ENCODE assay signal across 8 cellular contexts in genomic region chr18:79987566-79987965, GRCh38. TPM values are rescaled to one million over a fixed set of nuclear protein-coding genes. Genes with fewer than 3 reads are reported as not detected.
DNase-seq lines count a peak whose midpoint lies in the region; ATAC-seq and TF ChIP-seq lines count a peak whose summit lies in the region.

No MANE protein-coding gene starts in this region.

- DNase-seq in SJSA1 (ENCODE audit: low read depth in 1 of 2, low spot score in 2 of 2) (no peak), fibroblast of peridontal ligament (ENCODE audit: extremely low read depth) (peak; percentile 21), retinal pigment epithelial cell (ENCODE audit: low read depth) (no peak), HK-2 (ENCODE audit: unreplicated experiment) (no peak), amniotic stem cell (lab: John Stamatoyannopoulos, UW) (no peak), H4 (ENCODE audit: low spot score) (no peak)

- no peaks in the 10 kb centered on the region for H3K27me3 ChIP-seq in SJSA1 (replicated peaks)

- H3K9me3 ChIP-seq in SJSA1 (replicated peaks): no peaks in the 10 kb centered on the region

- peaks cover 33% of the 10 kb centered on the region for H3K36me3 ChIP-seq in SJSA1

- TF ChIP-seq CTCF in retinal pigment epithelial cell (conservative IDR thresholded peaks at IDR 0.05; ENCODE audit: low read depth, low read length): no peak

- peak overlapping the region; percentile 97 for H3K4me3 ChIP-seq in GM08714 (ENCODE audit: low read length)
- H3K4me3 ChIP-seq in SJSA1: peak overlapping the region; percentile 79
- peak overlapping the region; percentile 86 for H3K4me3 ChIP-seq in retinal pigment epithelial cell (ENCODE audit: low read length)

- no peak for ATAC-seq in GM19351 (IDR thresholded peaks at IDR 0.05; ENCODE audit: unreplicated experiment)

- peak overlapping the region; percentile 85 for H3K27ac ChIP-seq in SJSA1

- H3K4me1 ChIP-seq in SJSA1 (replicated peaks): peaks cover 8% of the 10 kb centered on the region; the same call in 1 of the 2 replicates

RNA-seq across cellular contexts. Expression of gene TXNL4A, which starts 0.8 kb away (rescaled TPM):
- 97.6 and 190 TPM in 2 replicates for total RNA-seq in SJSA1 (2014; rRNA removed; shearing (Covaris generic))
- total RNA-seq in H4 (2014; rRNA removed; shearing (Covaris generic)): 144 and 146 TPM in 2 replicates

RNA-seq across cellular contexts. Expression of gene HSBP1L1, which starts 23.1 kb away (rescaled TPM):
- total RNA-seq in SJSA1 (2014; rRNA removed; shearing (Covaris generic)): 18.1 and 45.0 TPM in 2 replicates
- 16.9 and 26.2 TPM in 2 replicates for total RNA-seq in H4 (2014; rRNA removed; shearing (Covaris generic))

RNA-seq across cellular contexts. Expression of gene SLC66A2, which starts 36.1 kb away (rescaled TPM):
- 37.7 and 41.2 TPM in 2 replicates for total RNA-seq in SJSA1 (2014; rRNA removed; shearing (Covaris generic))
- 17.4 and 25.6 TPM in 2 replicates for total RNA-seq in H4 (2014; rRNA removed; shearing (Covaris generic))

RNA-seq across cellular contexts. Expression of gene RBFA, which starts 46.7 kb away (rescaled TPM):
- 45.5 and 58.7 TPM in 2 replicates for total RNA-seq in SJSA1 (2014; rRNA removed; shearing (Covaris generic))
- 51.9 and 66.1 TPM in 2 replicates for total RNA-seq in H4 (2014; rRNA removed; shearing (Covaris generic))
